ENCODE assay signal across 1 cellular context in genomic region chr5:131735393-131735792, GRCh38.
TF ChIP-seq lines count a peak whose summit lies in the region.

No MANE protein-coding gene starts in this region.

TF ChIP-seq in K562, 482 proteins besides CTCF, POLR2A, EP300 and RAD21 (continued from another document):
- TF ChIP-seq ZNF277 (CRISPR knock-in tag; IDR thresholded peaks at IDR 0.05; ENCODE audit: borderline replicate concordance) (peak; percentile 84; the same call in 1 of the 2 replicates), ZNF449 (CRISPR knock-in tag; IDR thresholded peaks at IDR 0.05) (peak; percentile 89), ZNF707 (CRISPR knock-in tag; conservative IDR thresholded peaks at IDR 0.05) (peak; percentile 78; the same call in 1 of the 2 replicates), TCF15 (CRISPR knock-in tag; IDR thresholded peaks at IDR 0.05) (peak; percentile 87), HMG20B (CRISPR knock-in tag; IDR thresholded peaks at IDR 0.05) (peak; percentile 28; the same call in 1 of the 2 replicates), CEBPG (CRISPR knock-in tag; IDR thresholded peaks at IDR 0.05) (no peak), CEBPG (tag; conservative IDR thresholded peaks at IDR 0.05 in 1 of 2, IDR thresholded peaks at IDR 0.05 in 1 of 2) (peak in 1 of 2 experiments; percentile 42; a peak in 1 of 4 replicates), ZBTB11 (CRISPR knock-in tag; IDR thresholded peaks at IDR 0.05) (peak in 1 of 3 experiments; percentile 49; a peak in 1 of 6 replicates), GTF2A2 (tag; IDR thresholded peaks at IDR 0.05) (no peak), ZNF140 (CRISPR knock-in tag; IDR thresholded peaks at IDR 0.05) (peak; percentile 91), NFIX (CRISPR knock-in tag; IDR thresholded peaks at IDR 0.05; ENCODE audit: low read depth) (0 out of 2 replicates have a peak, but pooled peaks have one; percentile 12), ZNF408 (CRISPR knock-in tag; IDR thresholded peaks at IDR 0.05; ENCODE audit: low read depth) (peak; percentile 95), HOXB6 (CRISPR knock-in tag; IDR thresholded peaks at IDR 0.05; ENCODE audit: borderline replicate concordance) (no peak), MED1 (CRISPR knock-in tag; IDR thresholded peaks at IDR 0.05; ENCODE audit: borderline replicate concordance) (no peak), HOMEZ (CRISPR knock-in tag; IDR thresholded peaks at IDR 0.05) (peak; percentile 71; the same call in 1 of the 2 replicates), SMAD3 (CRISPR knock-in tag; conservative IDR thresholded peaks at IDR 0.05) (no peak), ZNF76 (CRISPR knock-in tag; IDR thresholded peaks at IDR 0.05; ENCODE audit: borderline replicate concordance) (peak; percentile 88; the same call in 1 of the 2 replicates)
